Comparison of ENCODE assay signal across 17 cellular contexts in the genomic region with DNA sequence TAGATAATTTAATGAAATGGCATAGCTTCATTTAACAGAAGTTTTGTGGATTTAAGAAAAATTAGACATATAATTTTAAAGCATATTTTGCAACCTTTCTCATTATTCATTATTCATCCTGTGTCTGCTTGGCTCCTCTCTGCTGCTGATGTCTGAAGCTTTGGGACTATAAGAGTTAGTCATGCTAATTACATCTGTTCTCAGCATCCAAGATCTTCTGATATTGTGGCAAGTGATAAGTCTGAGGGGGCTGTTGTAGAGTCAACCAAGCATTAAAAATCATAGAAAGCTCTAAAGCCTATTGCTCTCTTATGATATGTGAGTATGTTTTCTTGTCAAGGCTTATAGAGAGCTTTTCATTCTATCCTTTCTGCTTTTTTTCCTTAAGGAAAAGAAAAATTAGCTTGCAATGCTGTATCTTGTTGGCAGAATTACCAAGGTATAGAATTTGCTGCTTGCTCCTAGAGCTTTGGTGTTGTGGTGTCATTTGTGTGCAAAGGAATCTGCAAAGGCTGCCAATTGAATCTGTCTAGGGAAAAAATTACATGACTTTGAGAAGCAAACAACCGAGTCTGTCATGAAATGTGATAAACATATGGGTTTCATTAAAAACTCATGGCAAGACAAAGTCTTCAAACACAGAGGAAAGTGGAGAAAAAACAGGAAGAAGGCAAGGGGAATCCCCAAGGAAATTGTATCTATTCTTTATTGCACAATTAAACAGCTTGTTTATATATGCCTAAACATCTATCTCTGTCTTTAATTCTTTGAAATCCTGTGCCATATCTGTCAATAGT.
DNase-seq lines count a peak whose midpoint lies in the region; ATAC-seq and TF ChIP-seq lines count a peak whose summit lies in the region.
"Had no signal": no experiment of that assay in that cellular context is flagged by ENCODE, and none has a peak within 500 bp of the region (broad histone marks: within the 10 kb centered on the region; RNA-seq: fewer than 3 reads in every experiment).

No MANE protein-coding gene starts in this region.

- WGBS in aorta, 2 donors = 4 to 11% methylated on average over 1 of the region's 1 CpG

- no peak overlapping the region for H3K4me3 ChIP-seq in adipocyte (ENCODE audit: low read length)
- H3K4me3 ChIP-seq in left ventricle myocardium inferior = no peak overlapping the region
- H3K4me3 ChIP-seq in aorta (ENCODE audit: low read length in 2 of 2) = no peak overlapping the region
- H3K4me3 ChIP-seq in tibial artery = no peak overlapping the region
- H3K4me3 ChIP-seq: K562, psoas muscle, suprapubic skin had no signal

- H3K9ac ChIP-seq in adipocyte (ENCODE audit: low read length) = no peak overlapping the region

- H3K27me3 ChIP-seq in adipocyte (replicated peaks; ENCODE audit: control insufficient read depth, insufficient read depth, low read length) (no peaks in the 10 kb centered on the region), left ventricle myocardium inferior (ENCODE audit: low read depth) (peaks cover 18% of the 10 kb centered on the region), aorta (ENCODE audit: control insufficient read depth in 1 of 2, insufficient read depth in 2 of 2, low read length in 1 of 2) (no peaks in the 10 kb centered on the region), tibial artery (no peaks in the 10 kb centered on the region)
- H3K27me3 ChIP-seq: suprapubic skin had no signal

- peaks cover 26% of the 10 kb centered on the region for H3K4me1 ChIP-seq in adipocyte (ENCODE audit: control insufficient read depth, insufficient read depth, low read length)
- no peaks in the 10 kb centered on the region for H3K4me1 ChIP-seq in left ventricle myocardium inferior
- no peaks in the 10 kb centered on the region for H3K4me1 ChIP-seq in aorta (ENCODE audit: control insufficient read depth in 1 of 2, insufficient read depth in 2 of 2, low read length in 2 of 2)
- no peaks in the 10 kb centered on the region for H3K4me1 ChIP-seq in tibial artery
- H3K4me1 ChIP-seq: psoas muscle had no signal

- no peak for TF ChIP-seq CTCF in left ventricle myocardium inferior (IDR thresholded peaks at IDR 0.05; ENCODE audit: borderline replicate concordance)
- TF ChIP-seq CTCF in tibial artery (IDR thresholded peaks at IDR 0.05) = no peak

- H3K27ac ChIP-seq in left ventricle myocardium inferior (replicated peaks) (peak overlapping the region; percentile 1), aorta (ENCODE audit: low read depth in 1 of 2, low read length in 2 of 2) (no peak overlapping the region), tibial artery (no peak overlapping the region)
- H3K27ac ChIP-seq: 22Rv1, psoas muscle, suprapubic skin had no signal

- intact Hi-C loops in left ventricle myocardium inferior (cut with micrococcal nuclease) (no loop called here), aorta (cut with DNase I) (loop anchor here (5.0 to 10.0 kb wide), 3 partner anchors 1106 to 1294 kb away; no protein-coding TSS in a partner anchor), tibial artery (cut with DNase I; ENCODE audit: low total_unique reads) (no loop called here)

- H3K36me3 ChIP-seq in adipocyte (ENCODE audit: control insufficient read depth, insufficient read depth, low read length, severe bottlenecking) = no peaks in the 10 kb centered on the region
- no peaks in the 10 kb centered on the region for H3K36me3 ChIP-seq in left ventricle myocardium inferior
- H3K36me3 ChIP-seq in aorta (ENCODE audit: control insufficient read depth in 1 of 2, insufficient read depth in 2 of 2, low read length in 1 of 2) = no peaks in the 10 kb centered on the region
- H3K36me3 ChIP-seq in tibial artery = no peaks in the 10 kb centered on the region
- H3K36me3 ChIP-seq: suprapubic skin had no signal

- H3K9me3 ChIP-seq in adipocyte (ENCODE audit: control insufficient read depth, low read length) (no peaks in the 10 kb centered on the region), left ventricle myocardium inferior (replicated peaks) (no peaks in the 10 kb centered on the region), aorta (ENCODE audit: control insufficient read depth, low read length) (no peaks in the 10 kb centered on the region), tibial artery (no peaks in the 10 kb centered on the region)
- H3K9me3 ChIP-seq: psoas muscle, suprapubic skin had no signal

- ATAC-seq in aorta (ENCODE audit: low FRiP score) = peak; percentile 73
- no peak for ATAC-seq in HG03521 (IDR thresholded peaks at IDR 0.05; ENCODE audit: unreplicated experiment)
- no peak for ATAC-seq in HG02970 (IDR thresholded peaks at IDR 0.05; ENCODE audit: low FRiP score, unreplicated experiment)
- ATAC-seq: activated naive CD8-positive, alpha-beta T cell treated with anti-CD3 and anti-CD28 coated beads, Interleukin-2, amount 50 U/mL, for 24 hours; K562; psoas muscle had no signal

- DNase-seq in NOMO-1 treated with DMSO at 0.1 percent for 48 hours (lab: John Stamatoyannopoulos, UW; ENCODE audit: unreplicated experiment) (peak; percentile 72), NOMO-1 treated with dmso at 0.1 percent for 144 hours (lab: John Stamatoyannopoulos, UW; ENCODE audit: unreplicated experiment) (no peak), adipocyte (ENCODE audit: low read depth) (peak; percentile 91), left ventricle myocardium inferior (no peak), aorta (no peak), tibial artery (no peak)
- DNase-seq: activated CD8-positive, alpha-beta memory T cell treated with anti-CD3 and anti-CD28 coated beads, Interleukin-2, amount 50 U/mL, for 4 hours; activated naive CD8-positive, alpha-beta T cell treated with anti-CD3 and anti-CD28 coated beads, Interleukin-2, amount 50 U/mL, for 24 hours; DMS79; effector memory CD4-positive, alpha-beta T cell; midbrain; psoas muscle had no signal

Comparison
In these comparisons a context has a peak if more than half of its experiments do, and no peak if none do; other contexts are left out.
1. DNase-seq: peak in NOMO-1 treated with DMSO at 0.1 percent for 48 hours (single experiment) and adipocyte (single experiment); none in NOMO-1 treated with dmso at 0.1 percent for 144 hours (single experiment), left ventricle myocardium inferior (single experiment), aorta (0 of 2) and tibial artery (0 of 2).
2. intact Hi-C loops: an anchor here in aorta (5.0 to 10.0 kb wide); none called in left ventricle myocardium inferior and tibial artery.